Comparison of ENCODE assay signal across 10 cellular contexts in the genomic region with DNA sequence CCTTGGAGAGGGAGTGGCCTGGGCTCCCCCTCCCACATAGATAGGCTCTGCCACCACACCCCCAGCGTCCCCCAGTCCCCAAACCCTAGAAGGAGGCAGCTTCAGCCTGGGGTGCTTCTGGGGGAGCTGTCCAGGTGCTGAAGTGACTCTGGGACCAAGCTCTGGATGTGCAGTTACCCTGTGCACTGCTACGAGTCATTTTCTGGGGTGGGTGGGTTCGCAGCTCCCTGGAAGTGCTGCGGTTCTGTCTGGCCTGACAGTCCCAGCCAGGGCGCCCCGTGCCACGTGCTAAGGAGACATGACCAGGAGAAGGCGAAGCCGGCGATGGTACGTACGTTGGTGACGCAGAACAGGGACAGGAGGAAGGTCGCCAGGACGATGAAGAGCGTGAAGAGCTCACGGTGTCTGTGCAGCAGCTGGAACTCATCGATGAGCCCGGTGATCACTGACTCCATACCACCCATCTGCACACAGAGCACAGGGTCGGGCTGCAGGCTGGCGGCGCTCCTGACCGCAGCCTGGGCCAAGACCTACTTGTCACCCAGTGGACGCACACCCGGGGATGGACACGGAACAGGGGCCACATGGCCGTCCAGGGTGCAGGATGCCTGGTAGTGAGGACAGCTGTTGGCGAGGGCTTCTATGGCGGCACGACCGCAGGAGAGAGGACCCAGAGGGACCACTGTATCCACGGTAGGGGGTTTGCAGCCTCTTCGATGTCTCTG. TPM values are rescaled to one million over a fixed set of nuclear protein-coding genes. Genes with fewer than 3 reads are reported as not detected.
A peak's percentile ranks its signal among the peaks of the same experiment; 100 is the strongest.
DNase-seq lines count a peak whose midpoint lies in the region; TF ChIP-seq lines count a peak whose summit lies in the region.
"Had no signal": no experiment of that assay in that cellular context is flagged by ENCODE, and none has a peak within 500 bp of the region (broad histone marks: within the 10 kb centered on the region; RNA-seq: fewer than 3 reads in every experiment).

No MANE protein-coding gene starts in this region.

- no peaks in the 10 kb centered on the region for H3K23me2 ChIP-seq in H9 (ENCODE audit: insufficient read length, low read depth, low read length, poor library complexity, severe bottlenecking)

- no peaks in the 10 kb centered on the region for H3K79me2 ChIP-seq in H9 (ENCODE audit: insufficient read depth, low read length)

- no peak overlapping the region for H2BK15ac ChIP-seq in H9 (ENCODE audit: low read depth, low read length)

- no CpG with 5 or more reads among the region's 33 CpGs for WGBS in H9 (ENCODE audit: extremely low coverage, insufficient read length, low lambda C conversion rate)
- 79% methylated on average over 29 to 33 of the region's 33 CpGs for WGBS in testis, 2 donors

- H3K27ac Mint-ChIP-seq in H9, result no peak overlapping the region

- no peak overlapping the region for H2BK20ac ChIP-seq in H9 (ENCODE audit: low read depth, low read length, poor library complexity, severe bottlenecking)

- no peak overlapping the region for H3K4ac ChIP-seq in H9 (ENCODE audit: low read depth, low read length)

- H3K27me3 ChIP-seq in H9 (ENCODE audit: insufficient read depth, low read length) (no peaks in the 10 kb centered on the region), testis (no peaks in the 10 kb centered on the region), vagina (no peaks in the 10 kb centered on the region)
- H3K27me3 ChIP-seq: body of pancreas had no signal

- no peak overlapping the region for H3K9ac ChIP-seq in H9 (ENCODE audit: extremely low read depth, insufficient read length, low read length)

- in situ Hi-C loops in G401 (cut with HindIII; ENCODE audit: low sequenced_read_pairs), result no loop called here

- H3K9me3 ChIP-seq in H9 (ENCODE audit: control insufficient read depth, low read depth, low read length), result no peaks in the 10 kb centered on the region
- H3K9me3 ChIP-seq in testis, result no peaks in the 10 kb centered on the region
- H3K9me3 ChIP-seq in vagina, result no peaks in the 10 kb centered on the region
- H3K9me3 ChIP-seq: body of pancreas had no signal

- H3K36me3 Mint-ChIP-seq in H9 (ENCODE audit: insufficient read depth in 1 of 3, low read depth in 3 of 3), result no peaks in the 10 kb centered on the region; a peak in 1 of 7 replicates

- no peak overlapping the region for H3K4me3 Mint-ChIP-seq in H9

- H3K4me2 ChIP-seq in H9 (ENCODE audit: insufficient read depth, insufficient read length, low read length), result no peak overlapping the region

- intact Hi-C loops in testis (cut with DNase I; ENCODE audit: low total_unique reads), result no loop called here
- intact Hi-C loops in vagina (cut with DNase I), result no loop called here

- H2BK12ac ChIP-seq in H9 (ENCODE audit: insufficient read length, low read depth, low read length), result no peak overlapping the region

- H3K56ac ChIP-seq in H9 (ENCODE audit: insufficient read length, low read depth, low read length), result no peak overlapping the region

- peaks cover 17 to 33% of the 10 kb centered on the region in 2 experiments for H3K4me1 Mint-ChIP-seq in H9

- H2BK5ac ChIP-seq in H9 (ENCODE audit: insufficient read length, low read length), result no peak overlapping the region

- no peaks in the 10 kb centered on the region; a peak in 1 of 5 replicates for H3K9me3 Mint-ChIP-seq in H9

- no peaks in the 10 kb centered on the region for H4K20me1 ChIP-seq in H9 (ENCODE audit: control insufficient read depth, insufficient read depth, insufficient read length)

- no peaks in the 10 kb centered on the region for H3K79me1 ChIP-seq in H9 (ENCODE audit: insufficient read depth, low read depth, low read length, poor library complexity, severe bottlenecking)

- H2BK120ac ChIP-seq in H9 (ENCODE audit: low read depth, low read length, poor library complexity, severe bottlenecking), result no peak overlapping the region

- H3K18ac ChIP-seq in H9 (ENCODE audit: insufficient read length, low read depth, low read length), result no peak overlapping the region

- H3K14ac ChIP-seq in H9 (ENCODE audit: insufficient read depth, low read length), result no peak overlapping the region; the same call in 1 of the 2 replicates

- H3K4me3 ChIP-seq in AG10803 (ENCODE audit: low read length), result no peak overlapping the region
- H3K4me3 ChIP-seq in testis, result no peak overlapping the region
- H3K4me3 ChIP-seq in vagina, result no peak overlapping the region
- H3K4me3 ChIP-seq: body of pancreas had no signal

- H3K4me1 ChIP-seq in H9 (ENCODE audit: insufficient read depth, low read length) (peaks cover 3% of the 10 kb centered on the region; the same call in 1 of the 2 replicates), testis (no peaks in the 10 kb centered on the region), vagina (no peaks in the 10 kb centered on the region)
- H3K4me1 ChIP-seq: body of pancreas had no signal

- H4K5ac ChIP-seq in H9 (ENCODE audit: insufficient read length, low read depth, low read length), result no peak overlapping the region

- H3K23ac ChIP-seq in H9 (ENCODE audit: insufficient read length, low read depth, low read length), result no peak overlapping the region

- peaks cover 8% of the 10 kb centered on the region for H3K27me3 Mint-ChIP-seq in H9 (ENCODE audit: low read depth)

- H4K91ac ChIP-seq in H9 (ENCODE audit: insufficient read length, low read depth, low read length), result no peak overlapping the region

- H2AK5ac ChIP-seq in H9 (ENCODE audit: insufficient read length, low read length), result no peak overlapping the region

- no peak overlapping the region for H2AFZ ChIP-seq in H9 (ENCODE audit: low read length)

- DNase-seq in AG10803 (ENCODE audit: low read depth) (peak; percentile 3), H9 (peak; percentile 52), UCSD-AML1 (lab: John Stamatoyannopoulos, UW; ENCODE audit: unreplicated experiment) (peak; percentile 37), iPS-NIHi7 (ENCODE audit: extremely low spot score) (peak; percentile 81), G401 (ENCODE audit: low spot score) (no peak), testis (no peak), vagina (ENCODE audit: extremely low spot score in 2 of 2) (no peak)
- no peak for DNase-seq in stimulated activated CD4-positive, alpha-beta T cell treated with anti-CD3 and anti-CD28 coated beads, Interleukin-15, amount 100 ng/mL, for 24 hours

- H3T11ph ChIP-seq in H9 (ENCODE audit: low read length), result no peak overlapping the region

- TF ChIP-seq POLR2A in testis (IDR thresholded peaks at IDR 0.05) (no peak), vagina (IDR thresholded peaks at IDR 0.05) (no peak)

- H3K27ac ChIP-seq in H9 (ENCODE audit: insufficient read length, low read depth, low read length) (no peak overlapping the region), testis (no peak overlapping the region), vagina (no peak overlapping the region)
- H3K27ac ChIP-seq: body of pancreas had no signal

- no peaks in the 10 kb centered on the region for H3K36me3 ChIP-seq in testis (ENCODE audit: low read depth, missing control alignments)
- H3K36me3 ChIP-seq in vagina, result no peaks in the 10 kb centered on the region

- no peak for TF ChIP-seq CTCF in AG10803 (conservative IDR thresholded peaks at IDR 0.05; ENCODE audit: low read length)
- no peak for TF ChIP-seq CTCF in H9 (conservative IDR thresholded peaks at IDR 0.05)
- no peak for TF ChIP-seq CTCF in testis (IDR thresholded peaks at IDR 0.05)
- TF ChIP-seq CTCF in vagina (IDR thresholded peaks at IDR 0.05), result no peak

- H4K8ac ChIP-seq in H9 (replicated peaks; ENCODE audit: insufficient read length, low read depth, low read length), result no peak overlapping the region

RNA-seq across cellular contexts. Expression of a gene that starts 35.7 kb away (rescaled TPM):
- total RNA-seq in H9 (2021) (0.50 and 0.61 TPM in 2 replicates), testis (1 to 10 TPM in 1 of 2 donors, under 1 TPM in 1; 0.55 to 1.5 TPM), vagina (0.49 TPM)
- total RNA-seq in G401 (2014; rRNA removed; shearing (Covaris generic)), result not detected in 2 replicates
- polyA plus RNA-seq in testis (ENCODE audit: insufficient read depth, low read depth, low replicate concordance), result 0.83 TPM
- total RNA-seq: body of pancreas, left colon had no signal

Comparison
In these comparisons a context has a peak if more than half of its experiments do, and no peak if none do; other contexts are left out.
1. DNase-seq: peak in AG10803 (single experiment), H9 (single experiment), UCSD-AML1 (single experiment) and iPS-NIHi7 (single experiment); none in G401 (single experiment), testis (single experiment), vagina (0 of 2) and stimulated activated CD4-positive, alpha-beta T cell treated with anti-CD3 and anti-CD28 coated beads, Interleukin-15, amount 100 ng/mL, for 24 hours (single experiment).